In genomic region chrX:87693204-87693603, GRCh38 we compare ENCODE assay signal across 29 cellular contexts.
"Had no signal": no experiment of that assay in that cellular context is flagged by ENCODE, and none has a peak within 500 bp of the region (broad histone marks: within the 10 kb centered on the region; RNA-seq: fewer than 3 reads in every experiment).

No MANE protein-coding gene starts in this region.

- H3K36me3 Mint-ChIP-seq: stimulated activated effector memory CD8-positive, alpha-beta T cell treated with anti-CD3 and anti-CD28 coated beads, Interleukin-12 subunit alpha, Interleukin-12 subunit beta, amount 100 ng/mL, for 72 hours; stimulated activated memory B cell treated with anti-CD40 and anti-IgM and Interleukin-4, amounts not matched to agents 10 μg/mL and 1 μg/mL and 100 μg/mL, for 72 hours; stimulated activated naive B cell treated with anti-CD40 and anti-IgM and Interleukin-4, amounts not matched to agents 10 μg/mL and 1 μg/mL and 100 μg/mL, for 72 hours; type B pancreatic cell had no signal

- H3K4me1 ChIP-seq: stomach, suprapubic skin, testis, thyroid gland, tibial artery, tibial nerve, transverse colon, upper lobe of left lung, upper lobe of right lung, uterus, vagina had no signal

- H3K27ac Mint-ChIP-seq: stimulated activated effector memory CD8-positive, alpha-beta T cell treated with anti-CD3 and anti-CD28 coated beads, Interleukin-12 subunit alpha, Interleukin-12 subunit beta, amount 100 ng/mL, for 72 hours; stimulated activated memory B cell treated with anti-CD40 and anti-IgM and Interleukin-4, amounts not matched to agents 10 μg/mL and 1 μg/mL and 100 μg/mL, for 72 hours; stimulated activated naive B cell treated with anti-CD40 and anti-IgM and Interleukin-4, amounts not matched to agents 10 μg/mL and 1 μg/mL and 100 μg/mL, for 72 hours; stimulated activated naive CD8-positive, alpha-beta T cell treated with anti-CD3 and anti-CD28 coated beads, Interleukin-15, amount 100 ng/mL, for 72 hours; stimulated activated naive CD8-positive, alpha-beta T cell treated with anti-CD3 and anti-CD28 coated beads, Interleukin-15, Interleukin-2, amounts not matched to agents 100 ng/mL and 50 ng/mL, for 24 hours; type B pancreatic cell had no signal

- ATAC-seq: stimulated activated effector memory CD8-positive, alpha-beta T cell treated with anti-CD3 and anti-CD28 coated beads, Interleukin-12 subunit alpha, Interleukin-12 subunit beta, amount 100 ng/mL, for 72 hours; stimulated activated memory B cell treated with anti-CD40 and anti-IgM and Interleukin-4, amounts not matched to agents 10 μg/mL and 1 μg/mL and 100 μg/mL, for 72 hours; stimulated activated naive B cell treated with anti-CD40 and anti-IgM and Interleukin-4, amounts not matched to agents 10 μg/mL and 1 μg/mL and 100 μg/mL, for 72 hours; stimulated activated naive CD8-positive, alpha-beta T cell treated with anti-CD3 and anti-CD28 coated beads, Interleukin-15, amount 100 ng/mL, for 72 hours; stimulated activated naive CD8-positive, alpha-beta T cell treated with anti-CD3 and anti-CD28 coated beads, Interleukin-15, Interleukin-2, amounts not matched to agents 100 U/mL and 50 U/mL, for 24 hours; upper lobe of right lung had no signal

- FAIRE-seq: urothelium cell line had no signal

- DNase-seq: stimulated activated CD4-positive, alpha-beta T cell treated with anti-CD3 and anti-CD28 coated beads, Interleukin-2, amount 100 ng/mL, for 48 hours; stimulated activated CD4-positive, alpha-beta T cell treated with anti-CD3 and anti-CD28 coated beads, Interleukin-4, amount 100 ng/mL, for 1 hour; stimulated activated CD4-positive, alpha-beta T cell treated with anti-CD3 and anti-CD28 coated beads, Interleukin-4, amount 100 ng/mL, for 24 hours; stimulated activated CD4-positive, alpha-beta T cell treated with anti-CD3 and anti-CD28 coated beads, Interleukin-4, amount 100 ng/mL, for 4 hours; stimulated activated CD8-positive, alpha-beta memory T cell treated with anti-CD3 and anti-CD28 coated beads, Interleukin-4, amount 100 ng/mL, for 48 hours; stimulated activated naive B cell treated with anti-CD40 and anti-IgM and Interleukin-4, amounts not matched to agents 10 μg/mL and 1 μg/mL and 100 μg/mL, for 72 hours; stimulated activated naive CD4-positive, alpha-beta T cell; stimulated activated naive CD4-positive, alpha-beta T cell treated with Interleukin-2 at 50 U/mL for 16 hours; stimulated activated naive CD8-positive, alpha-beta T cell treated with anti-CD3 and anti-CD28 coated beads, Interleukin-15, amount 100 ng/mL, for 72 hours; stimulated activated naive CD8-positive, alpha-beta T cell treated with anti-CD3 and anti-CD28 coated beads, Interleukin-15, Interleukin-2, amounts not matched to agents 100 U/mL and 50 U/mL, for 24 hours; stomach; substantia nigra; testis; thyroid gland; tibial artery; transverse colon; trophoblast cell; upper lobe of left lung; upper lobe of right lung; uterus had no signal

- H3K9me3 ChIP-seq: stomach, suprapubic skin, testis, thoracic aorta, thyroid gland, tibial artery, tibial nerve, transverse colon, upper lobe of left lung, upper lobe of right lung, uterus, vagina had no signal

- H3K27me3 ChIP-seq: stomach, suprapubic skin, testis, thyroid gland, tibial artery, tibial nerve, transverse colon, upper lobe of left lung, upper lobe of right lung, uterus, vagina had no signal

- H3K4me1 Mint-ChIP-seq: stimulated activated effector memory CD8-positive, alpha-beta T cell treated with anti-CD3 and anti-CD28 coated beads, Interleukin-12 subunit alpha, Interleukin-12 subunit beta, amount 100 ng/mL, for 72 hours; stimulated activated memory B cell treated with anti-CD40 and anti-IgM and Interleukin-4, amounts not matched to agents 10 μg/mL and 1 μg/mL and 100 μg/mL, for 72 hours; stimulated activated naive B cell treated with anti-CD40 and anti-IgM and Interleukin-4, amounts not matched to agents 10 μg/mL and 1 μg/mL and 100 μg/mL, for 72 hours; stimulated activated naive CD8-positive, alpha-beta T cell treated with anti-CD3 and anti-CD28 coated beads, Interleukin-15, amount 100 ng/mL, for 72 hours had no signal

- H3K4me3 ChIP-seq: stomach, suprapubic skin, testis, thoracic aorta, thyroid gland, tibial artery, tibial nerve, transverse colon, upper lobe of left lung, upper lobe of right lung, uterus, vagina had no signal

- H3K27me3 Mint-ChIP-seq: stimulated activated memory B cell treated with anti-CD40 and anti-IgM and Interleukin-4, amounts not matched to agents 10 μg/mL and 1 μg/mL and 100 μg/mL, for 72 hours; stimulated activated naive B cell treated with anti-CD40 and anti-IgM and Interleukin-4, amounts not matched to agents 10 μg/mL and 1 μg/mL and 100 μg/mL, for 72 hours; stimulated activated naive CD8-positive, alpha-beta T cell treated with anti-CD3 and anti-CD28 coated beads, Interleukin-15, amount 100 ng/mL, for 72 hours; stimulated activated naive CD8-positive, alpha-beta T cell treated with anti-CD3 and anti-CD28 coated beads, Interleukin-15, Interleukin-2, amounts not matched to agents 100 ng/mL and 50 ng/mL, for 24 hours; type B pancreatic cell had no signal

- H3K4me3 Mint-ChIP-seq: stimulated activated effector memory CD8-positive, alpha-beta T cell treated with anti-CD3 and anti-CD28 coated beads, Interleukin-12 subunit alpha, Interleukin-12 subunit beta, amount 100 ng/mL, for 72 hours; stimulated activated memory B cell treated with anti-CD40 and anti-IgM and Interleukin-4, amounts not matched to agents 10 μg/mL and 1 μg/mL and 100 μg/mL, for 72 hours; stimulated activated naive B cell treated with anti-CD40 and anti-IgM and Interleukin-4, amounts not matched to agents 10 μg/mL and 1 μg/mL and 100 μg/mL, for 72 hours; stimulated activated naive CD8-positive, alpha-beta T cell treated with anti-CD3 and anti-CD28 coated beads, Interleukin-15, amount 100 ng/mL, for 72 hours; stimulated activated naive CD8-positive, alpha-beta T cell treated with anti-CD3 and anti-CD28 coated beads, Interleukin-15, Interleukin-2, amounts not matched to agents 100 ng/mL and 50 ng/mL, for 24 hours; type B pancreatic cell had no signal

- H3K36me3 ChIP-seq: stomach, suprapubic skin, thoracic aorta, thyroid gland, tibial artery, tibial nerve, transverse colon, upper lobe of left lung, upper lobe of right lung, uterus, vagina had no signal

- H3K9me3 Mint-ChIP-seq: stimulated activated memory B cell treated with anti-CD40 and anti-IgM and Interleukin-4, amounts not matched to agents 10 μg/mL and 1 μg/mL and 100 μg/mL, for 72 hours; type B pancreatic cell had no signal

- H3K27ac ChIP-seq: stomach, suprapubic skin, testis, thoracic aorta, thyroid gland, tibial artery, tibial nerve, transverse colon, upper lobe of left lung, upper lobe of right lung, uterus, vagina had no signal
